In genomic region chr2:58240938-58241755, GRCh38 we compare ENCODE assay signal across 8 cellular contexts. TPM values are rescaled to one million over a fixed set of nuclear protein-coding genes. Genes with fewer than 3 reads are reported as not detected.
DNase-seq lines count a peak whose midpoint lies in the region; ATAC-seq lines count a peak whose summit lies in the region.

TSS of gene FANCL (minus strand) at chr2:58241325. CDS start at chr2:58241313, 12 bp downstream.

- H3K4me1 ChIP-seq in aorta (ENCODE audit: control insufficient read depth in 1 of 2, insufficient read depth in 2 of 2, low read length in 2 of 2), result no peaks in the 10 kb centered on the region

- H3K36me3 ChIP-seq in aorta (ENCODE audit: control insufficient read depth in 1 of 2, insufficient read depth in 2 of 2, low read length in 1 of 2), result no peaks in the 10 kb centered on the region

- peak within 1 kb of the TSS; percentile 74 to 83 for H3K4me3 ChIP-seq in aorta (ENCODE audit: low read length in 2 of 2)

- 1% methylated on average over 54 of the region's 54 CpGs for WGBS in aorta, 2 donors

- intact Hi-C loops in aorta (cut with DNase I), result loop anchor here in 1 of 2 donors (10.0 kb wide), 1 partner anchor 196 kb away; the partner anchor contains the start of gene VRK2

- DNase-seq in NCI-H2029 (lab: John Stamatoyannopoulos, UW) (peak; percentile 90), T-helper 9 cell (peak; percentile 37), astrocyte of the hippocampus (ENCODE audit: low read depth, low spot score) (peak; percentile 95), hippocampal formation (lab: John Stamatoyannopoulos, UW) (peak; percentile 85 to 86), renal cortical epithelial cell (ENCODE audit: low read depth) (peak; percentile 73), aorta (peak; percentile 89 to 97)

- ATAC-seq in GM18511 (IDR thresholded peaks at IDR 0.05; ENCODE audit: unreplicated experiment), result peak; percentile 78
- peak; percentile 73 for ATAC-seq in HG02981 (IDR thresholded peaks at IDR 0.05; ENCODE audit: unreplicated experiment)
- ATAC-seq in aorta (ENCODE audit: low FRiP score), result peak; percentile 95

- no peaks in the 10 kb centered on the region for H3K27me3 ChIP-seq in aorta (ENCODE audit: control insufficient read depth in 1 of 2, insufficient read depth in 2 of 2, low read length in 1 of 2)

- H3K9me3 ChIP-seq in aorta (ENCODE audit: control insufficient read depth, low read length), result no peaks in the 10 kb centered on the region

- H3K27ac ChIP-seq in aorta (ENCODE audit: low read depth in 1 of 2, low read length in 2 of 2), result peak within 1 kb of the TSS in 1 of 2 donors; percentile 58

RNA-seq across cellular contexts. Expression of gene FANCL, which starts in this region (rescaled TPM):
- total RNA-seq in renal cortical epithelial cell (9.7 and 25.8 TPM in 2 replicates), aorta (10 to 100 TPM; 20.4 to 28.6 TPM)
- polyA plus RNA-seq in aorta, result 10 to 100 TPM in 1 of 2 donors, 1 to 10 TPM in 1; 8.3 to 13.2 TPM

Comparison
In these comparisons a context has a peak if more than half of its experiments do, and no peak if none do; other contexts are left out.
1. DNase-seq: peak in every context shown above with its lines; median percentile 95 in astrocyte of the hippocampus; 93 in aorta; 90 in NCI-H2029; 86 in hippocampal formation; 73 in renal cortical epithelial cell; 37 in T-helper 9 cell.